In the genomic region with DNA sequence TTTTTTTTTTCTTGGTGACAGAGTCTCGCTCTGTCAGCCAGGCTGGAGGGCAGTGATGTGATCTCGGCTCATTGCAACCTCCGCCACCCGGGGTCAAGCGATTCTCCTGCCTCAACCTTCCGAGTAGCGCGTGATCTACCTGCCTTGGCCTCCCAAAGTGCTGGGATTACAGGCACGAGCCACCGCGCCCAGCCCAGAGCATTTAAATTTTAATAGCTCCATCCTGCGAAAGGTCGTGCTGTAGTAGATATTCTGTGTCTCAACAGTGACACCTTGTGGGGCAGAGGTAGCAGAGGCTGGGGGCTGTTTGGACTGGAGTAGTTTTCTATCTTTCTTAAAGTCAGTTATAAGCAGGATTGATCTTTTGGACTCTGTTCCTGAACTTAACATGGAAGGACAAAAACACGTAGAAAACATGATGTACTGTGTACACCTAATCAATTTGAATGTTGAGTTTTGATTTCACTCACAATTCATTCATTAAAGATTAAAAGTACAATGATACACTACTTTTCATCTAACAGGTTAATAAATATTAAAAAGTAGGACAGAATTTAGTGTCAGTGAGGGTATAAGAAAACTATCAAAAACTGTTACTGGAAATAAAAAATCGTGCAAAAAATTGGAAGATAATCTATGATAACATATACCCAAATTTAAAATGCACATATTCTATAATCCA, we compare ENCODE assay signal across 1 cellular context.
TF ChIP-seq lines count a peak whose summit lies in the region.

No MANE protein-coding gene starts in this region.

TF ChIP-seq in H1, 55 proteins besides CTCF, POLR2A, EP300 and RAD21:
- TF ChIP-seq TAF1 (IDR thresholded peaks at IDR 0.05; ENCODE audit: low read depth, low read length) (0 out of 2 replicates have a peak, but pooled peaks have one; percentile 38), CBX5 (IDR thresholded peaks at IDR 0.05; ENCODE audit: low read depth, low read length) (no peak), TCF12 (IDR thresholded peaks at IDR 0.05; ENCODE audit: low read depth, low read length) (no peak), CTBP2 (IDR thresholded peaks at IDR 0.05; ENCODE audit: borderline replicate concordance, insufficient read depth, insufficient read length, low read length) (no peak), NANOG (IDR thresholded peaks at IDR 0.05; ENCODE audit: insufficient read depth, low read depth, low read length, poor library complexity, severe bottlenecking) (peak; percentile 40), SAP30 (IDR thresholded peaks at IDR 0.05; ENCODE audit: insufficient read depth, insufficient replicate concordance, low read length) (no peak), SIRT6 (IDR thresholded peaks at IDR 0.05; ENCODE audit: low read length) (no peak), TBP (IDR thresholded peaks at IDR 0.05; ENCODE audit: low read depth, low read length) (0 out of 2 replicates have a peak, but pooled peaks have one; percentile 46), KDM1A (IDR thresholded peaks at IDR 0.05; ENCODE audit: borderline replicate concordance, low read length) (peak; percentile 39; the same call in 1 of the 2 replicates), RNF2 (IDR thresholded peaks at IDR 0.05; ENCODE audit: borderline replicate concordance, low read depth, low read length, missing control alignments, poor library complexity, severe bottlenecking) (no peak), SIN3A (conservative IDR thresholded peaks at IDR 0.05 in 1 of 2, IDR thresholded peaks at IDR 0.05 in 1 of 2; ENCODE audit: low read depth in 1 of 2, low read length in 2 of 2) (0 out of 4 replicates have a peak, but pooled peaks of 1 of the 2 experiments have one; percentile 38), BCL11A (IDR thresholded peaks at IDR 0.05; ENCODE audit: low read depth in 2 of 2, low read length in 2 of 2) (no peak), CHD2 (IDR thresholded peaks at IDR 0.05; ENCODE audit: low read length) (peak; percentile 50; the same call in 1 of the 2 replicates)
- TF ChIP-seq, protein P1, sequence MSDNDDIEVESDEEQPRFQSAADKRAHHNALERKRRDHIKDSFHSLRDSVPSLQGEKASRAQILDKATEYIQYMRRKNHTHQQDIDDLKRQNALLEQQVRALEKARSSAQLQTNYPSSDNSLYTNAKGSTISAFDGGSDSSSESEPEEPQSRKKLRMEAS (IDR thresholded peaks at IDR 0.05) = peak; percentile 67
- TF ChIP-seq, protein P2, sequence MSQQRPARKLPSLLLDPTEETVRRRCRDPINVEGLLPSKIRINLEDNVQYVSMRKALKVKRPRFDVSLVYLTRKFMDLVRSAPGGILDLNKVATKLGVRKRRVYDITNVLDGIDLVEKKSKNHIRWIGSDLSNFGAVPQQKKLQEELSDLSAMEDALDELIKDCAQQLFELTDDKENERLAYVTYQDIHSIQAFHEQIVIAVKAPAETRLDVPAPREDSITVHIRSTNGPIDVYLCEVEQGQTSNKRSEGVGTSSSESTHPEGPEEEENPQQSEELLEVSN (IDR thresholded peaks at IDR 0.05) = 0 out of 2 replicates have a peak, but pooled peaks have one; percentile 19
